18 cellular contexts compared by ENCODE assay signal in genomic region chr1:65477414-65478378, GRCh38. TPM values are rescaled to one million over a fixed set of nuclear protein-coding genes. Genes with fewer than 3 reads are reported as not detected.
DNase-seq lines count a peak whose midpoint lies in the region; ATAC-seq and TF ChIP-seq lines count a peak whose summit lies in the region.
"Had no signal": no experiment of that assay in that cellular context is flagged by ENCODE, and none has a peak within 500 bp of the region (broad histone marks: within the 10 kb centered on the region; RNA-seq: fewer than 3 reads in every experiment).

No MANE protein-coding gene starts in this region.

- TF ChIP-seq CTCF in AG09309 (IDR thresholded peaks at IDR 0.05; ENCODE audit: control insufficient read depth, insufficient read depth, low read depth, low read length, missing control alignments) (no peak), fibroblast of the aortic adventitia (IDR thresholded peaks at IDR 0.05; ENCODE audit: insufficient read depth, low read length) (no peak), nephron (IDR thresholded peaks at IDR 0.05; ENCODE audit: unreplicated experiment in 3 of 3) (no peak), left lung (IDR thresholded peaks at IDR 0.05) (no peak), esophagus squamous epithelium (IDR thresholded peaks at IDR 0.05) (no peak)

- H3K27me3 Mint-ChIP-seq in nephron (ENCODE audit: low read depth): no peaks in the 10 kb centered on the region
- H3K27me3 Mint-ChIP-seq: CD4-positive, alpha-beta T cell had no signal

- ATAC-seq in left lung: no peak

- no peak overlapping the region for H3K27ac ChIP-seq in left lung
- H3K27ac ChIP-seq in esophagus squamous epithelium: peak overlapping the region in 1 of 4 donors; percentile 7
- H3K27ac ChIP-seq: Peyer's patch had no signal

- WGBS in esophagus squamous epithelium, 2 donors: 51 to 64% methylated on average over 2 of the region's 2 CpGs

- TF ChIP-seq POLR2A in esophagus squamous epithelium (IDR thresholded peaks at IDR 0.05): no peak

- H3K9me3 ChIP-seq in left lung: no peaks in the 10 kb centered on the region
- no peaks in the 10 kb centered on the region for H3K9me3 ChIP-seq in esophagus squamous epithelium
- H3K9me3 ChIP-seq: Peyer's patch had no signal

- H3K4me3 ChIP-seq in AG09309 (ENCODE audit: control insufficient read depth, low read depth, low read length) (no peak overlapping the region), fibroblast of the aortic adventitia (ENCODE audit: low read depth, low read length) (no peak overlapping the region), left lung (no peak overlapping the region), esophagus squamous epithelium (no peak overlapping the region)
- H3K4me3 ChIP-seq: Peyer's patch had no signal

- no peak overlapping the region for H3K4me3 Mint-ChIP-seq in nephron
- H3K4me3 Mint-ChIP-seq: CD4-positive, alpha-beta T cell had no signal

- H3K27me3 ChIP-seq in left lung: no peaks in the 10 kb centered on the region
- no peaks in the 10 kb centered on the region for H3K27me3 ChIP-seq in esophagus squamous epithelium
- H3K27me3 ChIP-seq: Peyer's patch had no signal

- no peaks in the 10 kb centered on the region for H3K36me3 ChIP-seq in left lung
- H3K36me3 ChIP-seq in esophagus squamous epithelium: no peaks in the 10 kb centered on the region
- H3K36me3 ChIP-seq: Peyer's patch had no signal

- peaks cover 9% of the 10 kb centered on the region for H3K4me1 Mint-ChIP-seq in nephron

- peak overlapping the region in 2 of 3 experiments; percentile 25 to 29 for H3K27ac Mint-ChIP-seq in nephron
- H3K27ac Mint-ChIP-seq: CD4-positive, alpha-beta T cell had no signal

- intact Hi-C loops in left lung (cut with DNase I) (no loop called here), esophagus squamous epithelium (cut with DNase I) (no loop called here)

- H3K36me3 Mint-ChIP-seq in nephron (ENCODE audit: low read depth): no peaks in the 10 kb centered on the region

- H3K4me1 ChIP-seq in left lung (no peaks in the 10 kb centered on the region), esophagus squamous epithelium (no peaks in the 10 kb centered on the region)
- H3K4me1 ChIP-seq: Peyer's patch had no signal

- peak; percentile 17 for DNase-seq in AG09309 (ENCODE audit: low read depth)
- peak; percentile 7 for DNase-seq in OCI-M1 (lab: John Stamatoyannopoulos, UW)
- peak; percentile 23 for DNase-seq in fibroblast of the aortic adventitia (ENCODE audit: low read depth)
- no peak for DNase-seq in stimulated activated CD4-positive, alpha-beta T cell treated with anti-CD3 and anti-CD28 coated beads, Interleukin-2, amount 100 ng/mL, for 24 hours
- DNase-seq in left lung: no peak
- no peak for DNase-seq in esophagus squamous epithelium (lab: John Stamatoyannopoulos, UW)
- no peak for DNase-seq in effector CD4-positive, alpha-beta T cell
- DNase-seq: AML-193; CD4-positive, alpha-beta T cell; GOT3; Karpas-422; NCI-H1930; NCI-H2171; NCI-H446 treated with DMSO at 0.1 percent for 48 hours; NCI-H748 treated with DMSO at 0.1 percent for 48 hours; Peyer's patch; SHP77 had no signal

- no peaks in the 10 kb centered on the region for H3K9me3 Mint-ChIP-seq in nephron
- H3K9me3 Mint-ChIP-seq: CD4-positive, alpha-beta T cell had no signal

RNA-seq across cellular contexts. Expression of gene LEPR, which starts 57.2 kb away (rescaled TPM):
- 6.3 and 6.9 TPM in 2 replicates for total RNA-seq in fibroblast of the aortic adventitia (ENCODE audit: low replicate concordance)
- total RNA-seq in left lung: 10 to 100 TPM; 16.6 to 24.7 TPM
- 10 to 100 TPM in 2 of 4 donors, 1 to 10 TPM in 2; 1.2 to 20.4 (median 6.3) TPM for total RNA-seq in esophagus squamous epithelium

RNA-seq across cellular contexts. Expression of gene LEPROT, which starts 57.2 kb away (rescaled TPM):
- total RNA-seq in fibroblast of the aortic adventitia (ENCODE audit: low replicate concordance) (32.6 and 65.4 TPM in 2 replicates), left lung (100 to 1,000 TPM; 114 to 132 TPM), esophagus squamous epithelium (10 to 100 TPM; 29.7 to 56.9 (median 42.9) TPM)

Comparison
In these comparisons a context has a peak if more than half of its experiments do, and no peak if none do; other contexts are left out.
1. DNase-seq: peak in AG09309 (single experiment), OCI-M1 (single experiment) and fibroblast of the aortic adventitia (single experiment); none in stimulated activated CD4-positive, alpha-beta T cell treated with anti-CD3 and anti-CD28 coated beads, Interleukin-2, amount 100 ng/mL, for 24 hours (0 of 2), left lung (0 of 2), esophagus squamous epithelium (single experiment) and effector CD4-positive, alpha-beta T cell (single experiment).